Comparison of ENCODE assay signal across 14 cellular contexts in genomic region chr22:44597616-44598015, GRCh38.
DNase-seq lines count a peak whose midpoint lies in the region; ATAC-seq, FAIRE-seq and TF ChIP-seq lines count a peak whose summit lies in the region.
"Had no signal": no experiment of that assay in that cellular context is flagged by ENCODE, and none has a peak within 500 bp of the region (broad histone marks: within the 10 kb centered on the region; RNA-seq: fewer than 3 reads in every experiment).

No MANE protein-coding gene starts in this region.

- ATAC-seq in Right ventricle myocardium superior (ENCODE audit: poor library complexity) = no peak

- FAIRE-seq in RCC 7860 (lab: Jason Lieb, UNC) = no peak
- FAIRE-seq: GM12891 had no signal

- TF ChIP-seq CTCF in RWPE1 (conservative IDR thresholded peaks at IDR 0.05; ENCODE audit: low read depth) (no peak), tibial nerve (IDR thresholded peaks at IDR 0.05) (no peak)

- H3K36me3 ChIP-seq in tibial nerve = no peaks in the 10 kb centered on the region

- 77% methylated on average over 11 to 15 of the region's 15 CpGs for WGBS in tibial nerve, 2 donors

- H3K9me3 ChIP-seq in tibial nerve = no peaks in the 10 kb centered on the region

- intact Hi-C loops in Right ventricle myocardium superior (cut with DNase I) = no loop called here

- H3K27me3 ChIP-seq in tibial nerve = peaks cover 0 to 23% of the 10 kb centered on the region in 2 donors

- H3K4me1 ChIP-seq in tibial nerve = peaks cover 0 to 6% (median 0%) of the 10 kb centered on the region in 4 donors

- no peak for TF ChIP-seq EP300 in tibial nerve (IDR thresholded peaks at IDR 0.05)

- TF ChIP-seq POLR2A in tibial nerve (IDR thresholded peaks at IDR 0.05) = no peak

- peak; percentile 99 for DNase-seq in COR-L47 (lab: John Stamatoyannopoulos, UW)
- DNase-seq in NCI-H128 (lab: John Stamatoyannopoulos, UW; ENCODE audit: unreplicated experiment) = peak; percentile 54
- peak; percentile 52 for DNase-seq in NCI-H774 (lab: John Stamatoyannopoulos, UW)
- DNase-seq in myocyte (ENCODE audit: low read depth) = peak; percentile 96
- no peak for DNase-seq in RWPE1 (ENCODE audit: low spot score)
- no peak for DNase-seq in tibial nerve (ENCODE audit: low spot score in 2 of 2)
- no peak for DNase-seq in RCC 7860 (ENCODE audit: low spot score)
- DNase-seq in Right ventricle myocardium superior = no peak
- DNase-seq: activated CD8-positive, alpha-beta memory T cell treated with anti-CD3 and anti-CD28 coated beads for 24 hours; CD4-positive, alpha-beta T cell; cortex of kidney; foreskin melanocyte; kidney glomerular epithelial cell had no signal

- CTCF ChIA-PET in RWPE1 (lab: Yijun Ruan, JAX) = no interaction called here

- POLR2A ChIA-PET in RWPE1 (lab: Yijun Ruan, JAX; ENCODE audit: low non-redundant PET) = no interaction called here

- H3K27ac ChIP-seq in RWPE1 (no peak overlapping the region), tibial nerve (no peak overlapping the region)

- no peak overlapping the region for H3K4me3 ChIP-seq in tibial nerve

Comparison
In these comparisons a context has a peak if more than half of its experiments do, and no peak if none do; other contexts are left out.
1. DNase-seq: peak in COR-L47 (single experiment), NCI-H128 (single experiment), NCI-H774 (single experiment) and myocyte (single experiment); none in RWPE1 (single experiment), tibial nerve (0 of 2), RCC 7860 (single experiment) and Right ventricle myocardium superior (single experiment).